1 cellular context compared by ENCODE assay signal in the genomic region with DNA sequence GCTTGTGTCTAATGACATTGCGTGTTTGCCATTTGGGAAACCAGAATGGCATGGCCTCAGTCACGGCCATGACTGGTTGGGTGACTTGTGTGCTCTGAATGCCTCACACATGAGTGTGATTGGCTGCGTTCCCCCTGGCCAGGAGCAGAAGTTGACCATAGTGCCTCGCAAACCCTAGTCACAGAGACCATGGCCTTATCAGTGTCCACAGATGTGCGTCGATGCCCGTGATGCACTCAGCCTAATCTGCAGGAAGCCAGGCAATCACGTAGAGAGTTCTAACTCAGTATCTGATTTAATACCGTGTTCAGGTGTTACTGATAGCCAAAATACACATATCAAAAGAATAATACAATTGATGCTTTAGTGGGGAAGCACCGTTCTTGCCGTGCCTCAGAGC.
TF ChIP-seq lines count a peak whose summit lies in the region.

No MANE protein-coding gene starts in this region.

TF ChIP-seq in K562, 482 proteins besides CTCF, POLR2A, EP300 and RAD21 (continued from another document and continues in another):
- TF ChIP-seq, protein P1, sequence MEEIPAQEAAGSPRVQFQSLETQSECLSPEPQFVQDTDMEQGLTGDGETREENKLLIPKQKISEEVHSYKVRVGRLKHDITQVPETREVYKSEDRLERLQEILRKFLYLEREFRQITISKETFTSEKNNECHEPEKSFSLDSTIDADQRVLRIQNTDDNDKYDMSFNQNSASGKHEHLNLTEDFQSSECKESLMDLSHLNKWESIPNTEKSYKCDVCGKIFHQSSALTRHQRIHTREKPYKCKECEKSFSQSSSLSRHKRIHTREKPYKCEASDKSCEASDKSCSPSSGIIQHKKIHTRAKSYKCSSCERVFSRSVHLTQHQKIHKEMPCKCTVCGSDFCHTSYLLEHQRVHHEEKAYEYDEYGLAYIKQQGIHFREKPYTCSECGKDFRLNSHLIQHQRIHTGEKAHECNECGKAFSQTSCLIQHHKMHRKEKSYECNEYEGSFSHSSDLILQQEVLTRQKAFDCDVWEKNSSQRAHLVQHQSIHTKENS (CRISPR knock-in tag; IDR thresholded peaks at IDR 0.05): no peak
- peak; percentile 93 to 99 for TF ChIP-seq RCOR1 (IDR thresholded peaks at IDR 0.05; ENCODE audit: borderline replicate concordance in 1 of 2, low read depth in 2 of 2, low read length in 2 of 2)
- no peak for TF ChIP-seq DMBX1 (CRISPR knock-in tag; IDR thresholded peaks at IDR 0.05; ENCODE audit: borderline replicate concordance)
- TF ChIP-seq ZNF584 (CRISPR knock-in tag; IDR thresholded peaks at IDR 0.05; ENCODE audit: low read depth): no peak
- TF ChIP-seq ZNF311 (CRISPR knock-in tag; IDR thresholded peaks at IDR 0.05): no peak
- TF ChIP-seq E2F4 (CRISPR knock-in tag; IDR thresholded peaks at IDR 0.05; ENCODE audit: low read depth): no peak
- peak; percentile 94 for TF ChIP-seq PML (IDR thresholded peaks at IDR 0.05; ENCODE audit: low read length)
- TF ChIP-seq ZNF124 (CRISPR knock-in tag; IDR thresholded peaks at IDR 0.05): no peak
- peak; percentile 37 for TF ChIP-seq PKNOX1 (IDR thresholded peaks at IDR 0.05)
- no peak for TF ChIP-seq ETV6 (IDR thresholded peaks at IDR 0.05; ENCODE audit: borderline replicate concordance in 1 of 2, low read depth in 2 of 2, low read length in 1 of 2)
- TF ChIP-seq ETV6 (CRISPR knock-in tag; IDR thresholded peaks at IDR 0.05; ENCODE audit: borderline replicate concordance): no peak
- TF ChIP-seq RBM15 (IDR thresholded peaks at IDR 0.05; ENCODE audit: insufficient read depth, low read length): no peak
- peak; percentile 97 for TF ChIP-seq CBFA2T3 (IDR thresholded peaks at IDR 0.05)
- TF ChIP-seq, protein P2, sequence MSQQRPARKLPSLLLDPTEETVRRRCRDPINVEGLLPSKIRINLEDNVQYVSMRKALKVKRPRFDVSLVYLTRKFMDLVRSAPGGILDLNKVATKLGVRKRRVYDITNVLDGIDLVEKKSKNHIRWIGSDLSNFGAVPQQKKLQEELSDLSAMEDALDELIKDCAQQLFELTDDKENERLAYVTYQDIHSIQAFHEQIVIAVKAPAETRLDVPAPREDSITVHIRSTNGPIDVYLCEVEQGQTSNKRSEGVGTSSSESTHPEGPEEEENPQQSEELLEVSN (IDR thresholded peaks at IDR 0.05; ENCODE audit: borderline replicate concordance in 1 of 2, extremely low read depth in 1 of 2, insufficient read depth in 1 of 2, insufficient read length in 1 of 2, low read depth in 1 of 2, low read length in 1 of 2, poor library complexity in 1 of 2, severe bottlenecking in 1 of 2): no peak
- peak; percentile 97 for TF ChIP-seq CXXC5 (CRISPR knock-in tag; IDR thresholded peaks at IDR 0.05)
- TF ChIP-seq ZNF277 (CRISPR knock-in tag; IDR thresholded peaks at IDR 0.05; ENCODE audit: borderline replicate concordance): no peak
- TF ChIP-seq MXI1 (IDR thresholded peaks at IDR 0.05; ENCODE audit: low read depth, low read length): 0 out of 2 replicates have a peak, but pooled peaks have one; percentile 20
- no peak for TF ChIP-seq EZH2 (IDR thresholded peaks at IDR 0.05; ENCODE audit: borderline replicate concordance, low read depth, low read length)
- TF ChIP-seq NBN (IDR thresholded peaks at IDR 0.05; ENCODE audit: low read depth): peak; percentile 35; the same call in 1 of the 2 replicates
- TF ChIP-seq CHCHD3 (CRISPR knock-in tag; IDR thresholded peaks at IDR 0.05): no peak
- no peak for TF ChIP-seq ZNF274 (IDR thresholded peaks at IDR 0.05; ENCODE audit: borderline replicate concordance, low read depth, low read length)
- TF ChIP-seq GTF2A2 (tag; IDR thresholded peaks at IDR 0.05): no peak
- TF ChIP-seq, protein P3, sequence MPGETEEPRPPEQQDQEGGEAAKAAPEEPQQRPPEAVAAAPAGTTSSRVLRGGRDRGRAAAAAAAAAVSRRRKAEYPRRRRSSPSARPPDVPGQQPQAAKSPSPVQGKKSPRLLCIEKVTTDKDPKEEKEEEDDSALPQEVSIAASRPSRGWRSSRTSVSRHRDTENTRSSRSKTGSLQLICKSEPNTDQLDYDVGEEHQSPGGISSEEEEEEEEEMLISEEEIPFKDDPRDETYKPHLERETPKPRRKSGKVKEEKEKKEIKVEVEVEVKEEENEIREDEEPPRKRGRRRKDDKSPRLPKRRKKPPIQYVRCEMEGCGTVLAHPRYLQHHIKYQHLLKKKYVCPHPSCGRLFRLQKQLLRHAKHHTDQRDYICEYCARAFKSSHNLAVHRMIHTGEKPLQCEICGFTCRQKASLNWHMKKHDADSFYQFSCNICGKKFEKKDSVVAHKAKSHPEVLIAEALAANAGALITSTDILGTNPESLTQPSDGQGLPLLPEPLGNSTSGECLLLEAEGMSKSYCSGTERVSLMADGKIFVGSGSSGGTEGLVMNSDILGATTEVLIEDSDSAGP (CRISPR knock-in tag; IDR thresholded peaks at IDR 0.05): no peak
- TF ChIP-seq, protein P4, sequence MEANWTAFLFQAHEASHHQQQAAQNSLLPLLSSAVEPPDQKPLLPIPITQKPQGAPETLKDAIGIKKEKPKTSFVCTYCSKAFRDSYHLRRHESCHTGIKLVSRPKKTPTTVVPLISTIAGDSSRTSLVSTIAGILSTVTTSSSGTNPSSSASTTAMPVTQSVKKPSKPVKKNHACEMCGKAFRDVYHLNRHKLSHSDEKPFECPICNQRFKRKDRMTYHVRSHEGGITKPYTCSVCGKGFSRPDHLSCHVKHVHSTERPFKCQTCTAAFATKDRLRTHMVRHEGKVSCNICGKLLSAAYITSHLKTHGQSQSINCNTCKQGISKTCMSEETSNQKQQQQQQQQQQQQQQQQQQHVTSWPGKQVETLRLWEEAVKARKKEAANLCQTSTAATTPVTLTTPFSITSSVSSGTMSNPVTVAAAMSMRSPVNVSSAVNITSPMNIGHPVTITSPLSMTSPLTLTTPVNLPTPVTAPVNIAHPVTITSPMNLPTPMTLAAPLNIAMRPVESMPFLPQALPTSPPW (CRISPR knock-in tag; IDR thresholded peaks at IDR 0.05): peak; percentile 29; the same call in 1 of the 2 replicates
- TF ChIP-seq PTRF (tag; IDR thresholded peaks at IDR 0.05): no peak
- no peak for TF ChIP-seq PTBP1 (IDR thresholded peaks at IDR 0.05; ENCODE audit: low read depth, low read length)
- no peak for TF ChIP-seq SREBF1 (IDR thresholded peaks at IDR 0.05; ENCODE audit: borderline replicate concordance, low read depth, low read length)
- TF ChIP-seq ZNF518B (CRISPR knock-in tag; IDR thresholded peaks at IDR 0.05): no peak
- TF ChIP-seq HMGN3 (IDR thresholded peaks at IDR 0.05; ENCODE audit: borderline replicate concordance, extremely low read depth, insufficient read length, low read depth, low read length): peak; percentile 48
- TF ChIP-seq ZZZ3 (IDR thresholded peaks at IDR 0.05): no peak
- TF ChIP-seq TAF7 (tag; IDR thresholded peaks at IDR 0.05): no peak
- TF ChIP-seq ELF4 (CRISPR knock-in tag; IDR thresholded peaks at IDR 0.05): no peak
- no peak for TF ChIP-seq ZNF224 (CRISPR knock-in tag; IDR thresholded peaks at IDR 0.05)
- TF ChIP-seq ZEB2 (IDR thresholded peaks at IDR 0.05): peak; percentile 80; the same call in 1 of the 2 replicates
- no peak for TF ChIP-seq KAT7 (CRISPR knock-in tag; IDR thresholded peaks at IDR 0.05; ENCODE audit: borderline replicate concordance)
- TF ChIP-seq DIDO1 (tag; IDR thresholded peaks at IDR 0.05; ENCODE audit: low read depth): no peak
- TF ChIP-seq ATF1 (CRISPR knock-in tag; IDR thresholded peaks at IDR 0.05): no peak
- peak; percentile 79 for TF ChIP-seq ATF1 (tag; IDR thresholded peaks at IDR 0.05)
- peak; percentile 76 for TF ChIP-seq FOSL1 (tag; conservative IDR thresholded peaks at IDR 0.05)
- peak; percentile 88 for TF ChIP-seq MTA2 (IDR thresholded peaks at IDR 0.05; ENCODE audit: low read depth)
- TF ChIP-seq CBFA2T2 (conservative IDR thresholded peaks at IDR 0.05): peak; percentile 92
- no peak for TF ChIP-seq LEF1 (IDR thresholded peaks at IDR 0.05)
- TF ChIP-seq TBP (optimal IDR thresholded peaks at IDR 0.05; ENCODE audit: low read depth, low read length): no peak
- TF ChIP-seq TEAD4 (IDR thresholded peaks at IDR 0.05; ENCODE audit: low read length): peak; percentile 97
- TF ChIP-seq TEAD4 (CRISPR knock-in tag; IDR thresholded peaks at IDR 0.05; ENCODE audit: borderline replicate concordance): no peak
- peak; percentile 59; the same call in 1 of the 2 replicates for TF ChIP-seq ZNF592 (IDR thresholded peaks at IDR 0.05)
- peak; percentile 93 for TF ChIP-seq TAL1 (IDR thresholded peaks at IDR 0.05)
- peak; percentile 70; the same call in 1 of the 2 replicates for TF ChIP-seq HMBOX1 (IDR thresholded peaks at IDR 0.05)
- TF ChIP-seq SRSF1 (IDR thresholded peaks at IDR 0.05; ENCODE audit: low read depth, low read length): no peak
